8 cellular contexts compared by ENCODE assay signal in the genomic region with DNA sequence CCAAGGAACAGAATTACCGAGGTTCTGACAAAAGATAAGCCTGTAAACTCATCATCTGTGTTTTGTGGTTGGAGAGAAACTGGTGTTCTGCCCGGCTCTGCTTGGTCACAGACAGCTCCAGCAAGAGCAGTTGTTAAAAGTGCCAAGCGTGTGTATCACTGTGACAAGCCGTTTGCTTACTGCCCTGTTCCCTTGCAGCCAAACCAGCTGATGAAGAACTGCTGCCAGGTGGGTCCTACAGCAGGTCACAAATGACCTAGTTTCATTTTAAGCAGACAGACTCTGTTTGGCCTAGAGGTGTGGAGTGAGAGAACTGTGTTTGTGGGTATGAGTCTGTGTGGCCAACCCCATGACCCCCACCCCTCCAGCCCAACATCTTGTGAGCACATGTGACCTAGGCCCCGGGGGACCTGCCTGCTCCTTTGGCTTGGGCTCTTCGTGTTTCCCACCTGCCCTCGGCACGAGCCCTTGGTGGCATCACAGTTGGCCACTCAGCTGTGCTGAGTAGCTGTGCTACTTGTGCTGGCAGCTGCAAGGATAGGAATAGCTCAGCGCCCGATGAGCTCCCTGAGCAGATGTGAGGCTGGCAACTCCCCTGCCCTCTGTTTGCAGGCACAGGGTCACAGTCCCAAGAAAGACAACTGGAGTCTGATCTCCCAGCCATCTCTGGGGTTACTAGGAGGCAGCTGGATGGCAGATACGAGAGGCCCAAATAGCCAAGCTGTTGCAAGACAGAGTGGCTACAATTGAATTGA. TPM values are rescaled to one million over a fixed set of nuclear protein-coding genes. Genes with fewer than 3 reads are reported as not detected.
DNase-seq lines count a peak whose midpoint lies in the region; ATAC-seq and TF ChIP-seq lines count a peak whose summit lies in the region.

No MANE protein-coding gene starts in this region.

- H3K4me3 ChIP-seq in SJCRH30 (no peak overlapping the region), MM.1S (ENCODE audit: low read length) (no peak overlapping the region)

- no peak for TF ChIP-seq CTCF in mesothelial cell of epicardium (IDR thresholded peaks at IDR 0.05; ENCODE audit: unreplicated experiment)
- no peak for TF ChIP-seq CTCF in MM.1S (IDR thresholded peaks at IDR 0.05; ENCODE audit: low read length)

- H3K27me3 ChIP-seq in SJCRH30: no peaks in the 10 kb centered on the region
- H3K27me3 ChIP-seq in MM.1S (replicated peaks; ENCODE audit: insufficient read depth, low read length): no peaks in the 10 kb centered on the region

- H3K4me3 Mint-ChIP-seq in naive B cell (peak overlapping the region; percentile 42 to 87 (median 65)), mesothelial cell of epicardium (no peak overlapping the region)

- peaks cover 14% of the 10 kb centered on the region for H3K4me1 ChIP-seq in SJCRH30
- no peaks in the 10 kb centered on the region for H3K4me1 ChIP-seq in MM.1S (ENCODE audit: low read length)

- H3K9me3 ChIP-seq in SJCRH30 (replicated peaks) (no peaks in the 10 kb centered on the region), MM.1S (replicated peaks; ENCODE audit: insufficient read depth, low read length) (no peaks in the 10 kb centered on the region)

- no peaks in the 10 kb centered on the region for H3F3A ChIP-seq in MM.1S (ENCODE audit: insufficient read depth, low read length)

- H3K36me3 ChIP-seq in SJCRH30 (no peaks in the 10 kb centered on the region), MM.1S (replicated peaks; ENCODE audit: insufficient read depth, low read length) (no peaks in the 10 kb centered on the region)

- H3K27ac Mint-ChIP-seq in naive B cell (peak overlapping the region; percentile 85 to 96 (median 88)), mesothelial cell of epicardium (no peak overlapping the region)

- H3K9me3 Mint-ChIP-seq in naive B cell (no peaks in the 10 kb centered on the region), mesothelial cell of epicardium (peaks cover 3% of the 10 kb centered on the region)

- no peaks in the 10 kb centered on the region for H3K9me2 ChIP-seq in MM.1S (replicated peaks; ENCODE audit: insufficient read depth, low read length)

- no peaks in the 10 kb centered on the region for H4K20me1 ChIP-seq in MM.1S (ENCODE audit: insufficient read depth, low read length)

- H3K27me3 Mint-ChIP-seq in naive B cell: no peaks in the 10 kb centered on the region
- H3K27me3 Mint-ChIP-seq in mesothelial cell of epicardium (ENCODE audit: low read depth): no peaks in the 10 kb centered on the region

- H3K27ac ChIP-seq in SJCRH30 (peak overlapping the region; percentile 5), MM.1S (ENCODE audit: low read length) (no peak overlapping the region)

- DNase-seq in SJCRH30: peak; percentile 84 to 87
- peak; percentile 74 for DNase-seq in naive B cell
- DNase-seq in mesothelial cell of epicardium (ENCODE audit: low spot score in 2 of 2, unreplicated experiment in 2 of 2): no peak
- DNase-seq in GM19238 (ENCODE audit: insufficient read length, low spot score): no peak
- no peak for DNase-seq in SIG-M5 treated with dmso at 0.1 percent for 504 hours (lab: John Stamatoyannopoulos, UW; ENCODE audit: unreplicated experiment)
- DNase-seq in MM.1S: no peak

- ATAC-seq in GM18861 (IDR thresholded peaks at IDR 0.05; ENCODE audit: unreplicated experiment): peak; percentile 68
- peak; percentile 61 for ATAC-seq in HG02840 (IDR thresholded peaks at IDR 0.05; ENCODE audit: low FRiP score, unreplicated experiment)
- ATAC-seq in naive B cell (ENCODE audit: low read depth in 2 of 2): peak; percentile 71 to 76

- no peak overlapping the region for H3K4me2 ChIP-seq in MM.1S (ENCODE audit: low read depth, low read length)

- H3K4me1 Mint-ChIP-seq in naive B cell: peaks cover 37 to 53% (median 48%) of the 10 kb centered on the region in 3 donors
- peaks cover 8% of the 10 kb centered on the region for H3K4me1 Mint-ChIP-seq in mesothelial cell of epicardium

- no peaks in the 10 kb centered on the region for H3K79me2 ChIP-seq in MM.1S (ENCODE audit: low read length)

- H2AFZ ChIP-seq in MM.1S (ENCODE audit: low read length): no peak overlapping the region

- H3K9ac ChIP-seq in MM.1S (ENCODE audit: low read length): no peak overlapping the region

- H3K36me3 Mint-ChIP-seq in naive B cell: no peaks in the 10 kb centered on the region
- H3K36me3 Mint-ChIP-seq in mesothelial cell of epicardium: peaks cover 15% of the 10 kb centered on the region

RNA-seq across cellular contexts. Expression of gene OXER1, which starts 9.7 kb away (rescaled TPM):
- total RNA-seq in SJCRH30 (2014; rRNA removed; shearing (Covaris generic)): 1.8 and 2.0 TPM in 2 replicates
- 1 to 10 TPM in 2 of 6 donors, under 1 TPM in 3, not detected in 1; 0.52 to 1.8 (median 0.78) TPM for polyA plus RNA-seq in naive B cell (ENCODE audit: low read depth in 6 of 6)
- total RNA-seq in mesothelial cell of epicardium: 6.9 to 7.5 TPM (median 7.2 TPM) in 3 replicates

RNA-seq across cellular contexts. Expression of gene HAAO, which starts 38.2 kb away (rescaled TPM):
- 3.5 and 4.7 TPM in 2 replicates for total RNA-seq in SJCRH30 (2014; rRNA removed; shearing (Covaris generic))
- 1 to 10 TPM in 5 of 6 donors, not detected in 1; 3.0 to 6.7 (median 5.2) TPM for polyA plus RNA-seq in naive B cell (ENCODE audit: low read depth in 6 of 6)
- 23.3 to 25.7 TPM (median 25.0 TPM) in 3 replicates for total RNA-seq in mesothelial cell of epicardium

Comparison
In these comparisons a context has a peak if more than half of its experiments do, and no peak if none do; other contexts are left out.
1. DNase-seq: peak in SJCRH30 (2 of 2) and naive B cell (single experiment); none in mesothelial cell of epicardium (0 of 2), GM19238 (single experiment), SIG-M5 treated with dmso at 0.1 percent for 504 hours (single experiment) and MM.1S (single experiment).
2. Peak in every context shown above with its lines, with median percentiles within 50 percentile points of each other: ATAC-seq.